ENCODE assay signal across 9 cellular contexts in genomic region chrX:131724292-131724691, GRCh38.
"Had no signal": no experiment of that assay in that cellular context is flagged by ENCODE, and none has a peak within 500 bp of the region (broad histone marks: within the 10 kb centered on the region; RNA-seq: fewer than 3 reads in every experiment).

No MANE protein-coding gene starts in this region.

- H3K27ac ChIP-seq: GM23248, HL-60 had no signal

- H3K4me1 ChIP-seq: HAP-1 had no signal

- H3K4me3 ChIP-seq: GM23248, HAP-1 had no signal

- DNase-seq: GM23248, GOT3, H7, HFFc6 had no signal

- H3K27ac Mint-ChIP-seq: HFFc6 had no signal

- H2AFZ ChIP-seq: GM23248 had no signal

- H3K9ac ChIP-seq: GM23248 had no signal

- H3K4me3 Mint-ChIP-seq: HFFc6 had no signal

- FAIRE-seq: HepG2 had no signal

- H3K36me3 Mint-ChIP-seq: IgD-negative memory B cell had no signal

- ATAC-seq: HCT116, HepG2 had no signal

- H3K27me3 Mint-ChIP-seq: IgD-negative memory B cell had no signal
